ENCODE assay signal across 33 cellular contexts in genomic region chr12:30866256-30866655, GRCh38.
A peak's percentile ranks its signal among the peaks of the same experiment; 100 is the strongest.
DNase-seq lines count a peak whose midpoint lies in the region; ATAC-seq and TF ChIP-seq lines count a peak whose summit lies in the region.
"Had no signal": no experiment of that assay in that cellular context is flagged by ENCODE, and none has a peak within 500 bp of the region (broad histone marks: within the 10 kb centered on the region; RNA-seq: fewer than 3 reads in every experiment).

No MANE protein-coding gene starts in this region.

- H2BK15ac ChIP-seq in mesendoderm (replicated peaks; ENCODE audit: low read depth) = no peak overlapping the region

- no peak overlapping the region for H3K18ac ChIP-seq in mesendoderm (ENCODE audit: low read length)

- intact Hi-C loops in left lung (cut with DNase I) = no loop called here

- no peak overlapping the region for H2BK5ac ChIP-seq in mesendoderm (ENCODE audit: low read length)

- no peaks in the 10 kb centered on the region for H3K79me2 ChIP-seq in mesendoderm (ENCODE audit: control insufficient read depth, insufficient read depth, low read length)

- H3K79me1 ChIP-seq in mesendoderm (ENCODE audit: low read length) = no peaks in the 10 kb centered on the region

- peaks cover 15% of the 10 kb centered on the region for H3K4me1 Mint-ChIP-seq in endodermal cell
- H3K4me1 Mint-ChIP-seq: B cell, CD14-positive monocyte had no signal

- WGBS in endodermal cell (ENCODE audit: insufficient coverage in 1 of 2, insufficient read length in 1 of 2), 2 experiments = 76% methylated on average over 1 of the region's 1 CpG; no CpG with 5 or more reads in 1 of the 2 experiments
- WGBS in mesendoderm (ENCODE audit: extremely low coverage, insufficient coverage, low lambda C conversion rate) = no CpG with 5 or more reads among the region's 1 CpG

- no peak overlapping the region for H3K56ac ChIP-seq in mesendoderm (ENCODE audit: low read length)

- H3K4ac ChIP-seq in mesendoderm (ENCODE audit: low read depth, low read length) = no peak overlapping the region

- H3K4me3 Mint-ChIP-seq in endodermal cell = no peak overlapping the region
- H3K4me3 Mint-ChIP-seq: B cell; CD14-positive monocyte; CD4-positive, alpha-beta memory T cell; CD4-positive, alpha-beta T cell; CD4-positive, CD25-positive, alpha-beta regulatory T cell; CD8-positive, alpha-beta memory T cell; CD8-positive, alpha-beta T cell had no signal

- H3K27me3 ChIP-seq in endodermal cell (ENCODE audit: control insufficient read depth, insufficient read depth, low read length, poor library complexity, severe bottlenecking) = peaks cover 16% of the 10 kb centered on the region
- H3K27me3 ChIP-seq in mesendoderm (ENCODE audit: insufficient read depth, low read length, poor library complexity) = no peaks in the 10 kb centered on the region
- H3K27me3 ChIP-seq in left lung = no peaks in the 10 kb centered on the region
- H3K27me3 ChIP-seq: BE2C; BLaER1; BLaER1 treated with 17β-estradiol and CSF1 and Interleukin-3, amounts not matched to agents 10 nM and 100 nM had no signal

- H2BK120ac ChIP-seq in mesendoderm (ENCODE audit: low read depth, low read length) = no peak overlapping the region

- peaks cover 45% of the 10 kb centered on the region for H3K9me3 ChIP-seq in endodermal cell (ENCODE audit: control insufficient read depth, low read length)
- H3K9me3 ChIP-seq in left lung = peaks cover 0 to 20% of the 10 kb centered on the region in 2 donors
- H3K9me3 ChIP-seq: BE2C, Caco-2 had no signal

- H3K27ac ChIP-seq in endodermal cell (ENCODE audit: low read depth, low read length) (no peak overlapping the region), mesendoderm (ENCODE audit: low read depth, low read length) (no peak overlapping the region), left lung (no peak overlapping the region)
- H3K27ac ChIP-seq: 22Rv1; A549; BLaER1; BLaER1 treated with 17β-estradiol and CSF1 and Interleukin-3, amounts not matched to agents 10 nM and 100 nM; C4-2B had no signal

- no peak overlapping the region for H4K8ac ChIP-seq in mesendoderm (ENCODE audit: low read depth, low read length)

- H3K9me3 Mint-ChIP-seq in endodermal cell = peaks cover 31% of the 10 kb centered on the region
- H3K9me3 Mint-ChIP-seq: CD4-positive, alpha-beta T cell had no signal

- no peak overlapping the region for H3K9ac ChIP-seq in endodermal cell (ENCODE audit: extremely low read depth, low read length, poor library complexity, severe bottlenecking)
- H3K9ac ChIP-seq in mesendoderm (ENCODE audit: low read length) = no peak overlapping the region
- H3K9ac ChIP-seq: BLaER1; BLaER1 treated with 17β-estradiol and CSF1 and Interleukin-3, amounts not matched to agents 10 nM and 100 nM had no signal

- ATAC-seq in left lung = no peak
- ATAC-seq: A549; CD8-positive, alpha-beta T cell had no signal

- H3K36me3 ChIP-seq in endodermal cell (ENCODE audit: control insufficient read depth, insufficient read depth, low read length) (no peaks in the 10 kb centered on the region), mesendoderm (ENCODE audit: control insufficient read depth, insufficient read depth, low read length) (no peaks in the 10 kb centered on the region), left lung (no peaks in the 10 kb centered on the region)
- H3K36me3 ChIP-seq: BE2C; BLaER1; BLaER1 treated with 17β-estradiol and CSF1 and Interleukin-3, amounts not matched to agents 10 nM and 100 nM had no signal

- H3K4me3 ChIP-seq in endodermal cell (ENCODE audit: low read length) = peak overlapping the region; percentile 72
- no peak overlapping the region for H3K4me3 ChIP-seq in mesendoderm (ENCODE audit: low read length)
- H3K4me3 ChIP-seq in left lung = no peak overlapping the region
- H3K4me3 ChIP-seq: A549; BLaER1; BLaER1 treated with 17β-estradiol and CSF1 and Interleukin-3, amounts not matched to agents 10 nM and 100 nM had no signal

- H3K4me2 ChIP-seq in mesendoderm (ENCODE audit: low read length) = no peak overlapping the region
- H3K4me2 ChIP-seq: A549; BLaER1; BLaER1 treated with 17β-estradiol and CSF1 and Interleukin-3, amounts not matched to agents 10 nM and 100 nM had no signal

- peaks cover 3% of the 10 kb centered on the region for H3K4me1 ChIP-seq in endodermal cell (ENCODE audit: control insufficient read depth, insufficient read depth, low read length)
- H3K4me1 ChIP-seq in mesendoderm (ENCODE audit: control insufficient read depth, low read depth, low read length) = no peaks in the 10 kb centered on the region
- no peaks in the 10 kb centered on the region for H3K4me1 ChIP-seq in left lung
- H3K4me1 ChIP-seq: A549; BE2C; BLaER1; BLaER1 treated with 17β-estradiol and CSF1 and Interleukin-3, amounts not matched to agents 10 nM and 100 nM; Caco-2 had no signal

- H3K27me3 Mint-ChIP-seq in endodermal cell (ENCODE audit: insufficient read depth) = peaks cover 29% of the 10 kb centered on the region
- H3K27me3 Mint-ChIP-seq: CD4-positive, CD25-positive, alpha-beta regulatory T cell had no signal

- H3K27ac Mint-ChIP-seq in endodermal cell = no peak overlapping the region
- H3K27ac Mint-ChIP-seq: B cell; CD14-positive monocyte; CD4-positive, alpha-beta memory T cell; CD4-positive, alpha-beta T cell; CD4-positive, CD25-positive, alpha-beta regulatory T cell; CD8-positive, alpha-beta memory T cell; CD8-positive, alpha-beta T cell had no signal

- TF ChIP-seq CTCF in endodermal cell (conservative IDR thresholded peaks at IDR 0.05) (no peak), left lung (IDR thresholded peaks at IDR 0.05) (no peak)

- no peak overlapping the region for H3K23ac ChIP-seq in mesendoderm (ENCODE audit: low read length)

- DNase-seq in ecto neural progenitor cell (ENCODE audit: low spot score) = peak; percentile 12
- peak; percentile 51 for DNase-seq in endodermal cell
- DNase-seq in mesendoderm = peak; percentile 60
- DNase-seq in left lung = no peak
- no peak for DNase-seq in middle frontal gyrus (ENCODE audit: extremely low spot score, low spot score)
- DNase-seq in inferior parietal cortex (ENCODE audit: extremely low spot score) = no peak
- DNase-seq: 8988T; ACHN; AML-193; BE2C; C1 segment of cervical spinal cord; Caco-2; Calu3; CD4-positive, alpha-beta memory T cell; CD4-positive, alpha-beta T cell; CD4-positive, CD25-positive, alpha-beta regulatory T cell; CD8-positive, alpha-beta memory T cell; CD8-positive, alpha-beta T cell; COR-L47; DMS 273 treated with DMSO at 0.1 percent for 48 hours; DMS153; DMS53; DMS79; DMS79 treated with DMSO at 0.1 percent for 48 hours; DND-41; EL had no signal

- no peak overlapping the region for H4K5ac ChIP-seq in mesendoderm (ENCODE audit: low read length)

- peaks cover 3% of the 10 kb centered on the region for H3K36me3 Mint-ChIP-seq in endodermal cell (ENCODE audit: low read depth)
- H3K36me3 Mint-ChIP-seq: CD14-positive monocyte; CD4-positive, alpha-beta memory T cell; CD4-positive, CD25-positive, alpha-beta regulatory T cell; CD8-positive, alpha-beta memory T cell; CD8-positive, alpha-beta T cell had no signal

- H2AK5ac ChIP-seq in mesendoderm (ENCODE audit: low read length) = no peak overlapping the region

Comparison
In these comparisons a context has a peak if more than half of its experiments do, and no peak if none do; other contexts are left out.
1. DNase-seq: peak in ecto neural progenitor cell (single experiment), endodermal cell (single experiment) and mesendoderm (single experiment); none in left lung (0 of 2), middle frontal gyrus (single experiment) and inferior parietal cortex (single experiment).